ENCODE assay signal across 1 cellular context in the genomic region with DNA sequence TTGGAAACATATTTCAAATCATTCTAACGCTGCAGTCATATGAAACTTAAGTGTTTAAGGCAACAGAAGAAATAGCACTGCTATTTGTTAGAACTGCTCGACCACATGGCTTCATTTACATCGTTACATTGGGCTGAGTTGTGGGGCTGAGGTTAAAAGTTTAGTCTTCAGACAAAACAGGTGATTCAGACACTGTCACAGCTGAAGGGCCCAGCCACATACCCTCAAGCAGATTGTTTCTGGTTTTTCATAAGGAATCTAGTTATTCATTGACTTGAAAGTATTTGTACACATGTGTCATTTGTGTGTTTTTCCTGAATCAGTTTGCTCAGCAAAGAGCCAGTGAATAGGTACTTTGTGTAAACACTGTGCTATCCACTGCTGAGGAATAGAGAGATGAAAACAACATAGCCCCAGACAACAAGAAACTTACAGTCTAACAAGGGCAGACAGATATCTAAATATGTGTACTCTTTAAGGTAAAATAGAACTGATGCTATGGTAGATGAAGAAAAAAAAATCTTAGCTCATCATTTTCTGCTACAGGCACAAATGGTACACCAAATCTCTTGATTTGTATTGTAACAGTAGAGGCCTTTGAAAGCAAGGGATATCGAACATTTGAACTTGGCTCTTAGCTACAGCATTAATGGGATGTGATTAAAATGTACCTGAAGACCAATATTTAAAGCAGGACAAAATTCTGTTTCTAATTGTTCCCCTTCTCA.
TF ChIP-seq lines count a peak whose summit lies in the region.

No MANE protein-coding gene starts in this region.

TF ChIP-seq in HepG2, 621 proteins besides CTCF, POLR2A, EP300 and RAD21 (continued from another document and continues in another):
- TF ChIP-seq, protein P1, sequence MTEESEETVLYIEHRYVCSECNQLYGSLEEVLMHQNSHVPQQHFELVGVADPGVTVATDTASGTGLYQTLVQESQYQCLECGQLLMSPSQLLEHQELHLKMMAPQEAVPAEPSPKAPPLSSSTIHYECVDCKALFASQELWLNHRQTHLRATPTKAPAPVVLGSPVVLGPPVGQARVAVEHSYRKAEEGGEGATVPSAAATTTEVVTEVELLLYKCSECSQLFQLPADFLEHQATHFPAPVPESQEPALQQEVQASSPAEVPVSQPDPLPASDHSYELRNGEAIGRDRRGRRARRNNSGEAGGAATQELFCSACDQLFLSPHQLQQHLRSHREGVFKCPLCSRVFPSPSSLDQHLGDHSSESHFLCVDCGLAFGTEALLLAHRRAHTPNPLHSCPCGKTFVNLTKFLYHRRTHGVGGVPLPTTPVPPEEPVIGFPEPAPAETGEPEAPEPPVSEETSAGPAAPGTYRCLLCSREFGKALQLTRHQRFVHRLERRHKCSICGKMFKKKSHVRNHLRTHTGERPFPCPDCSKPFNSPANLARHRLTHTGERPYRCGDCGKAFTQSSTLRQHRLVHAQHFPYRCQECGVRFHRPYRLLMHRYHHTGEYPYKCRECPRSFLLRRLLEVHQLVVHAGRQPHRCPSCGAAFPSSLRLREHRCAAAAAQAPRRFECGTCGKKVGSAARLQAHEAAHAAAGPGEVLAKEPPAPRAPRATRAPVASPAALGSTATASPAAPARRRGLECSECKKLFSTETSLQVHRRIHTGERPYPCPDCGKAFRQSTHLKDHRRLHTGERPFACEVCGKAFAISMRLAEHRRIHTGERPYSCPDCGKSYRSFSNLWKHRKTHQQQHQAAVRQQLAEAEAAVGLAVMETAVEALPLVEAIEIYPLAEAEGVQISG (CRISPR knock-in tag; IDR thresholded peaks at IDR 0.05), result 0 out of 2 replicates have a peak, but pooled peaks have one; percentile 22
- TF ChIP-seq YEATS2 (CRISPR knock-in tag; IDR thresholded peaks at IDR 0.05; ENCODE audit: borderline replicate concordance) (peak; percentile 64; the same call in 1 of the 2 replicates), ZMYM4 (CRISPR knock-in tag; IDR thresholded peaks at IDR 0.05) (peak; percentile 86), ZNF749 (CRISPR knock-in tag; IDR thresholded peaks at IDR 0.05; ENCODE audit: borderline replicate concordance) (no peak; the same call in 1 of the 2 replicates), MAFF (IDR thresholded peaks at IDR 0.05; ENCODE audit: low read depth, low read length) (peak; percentile 73), JDP2 (CRISPR knock-in tag; IDR thresholded peaks at IDR 0.05; ENCODE audit: borderline replicate concordance) (no peak), HNRNPK (IDR thresholded peaks at IDR 0.05; ENCODE audit: low read depth, low read length, poor library complexity, severe bottlenecking) (no peak), FOXA1 (IDR thresholded peaks at IDR 0.05) (peak; percentile 95), FOXA1 (CRISPR knock-in tag; IDR thresholded peaks at IDR 0.05) (peak; percentile 96), NFRKB (IDR thresholded peaks at IDR 0.05) (no peak), ARNT2 (CRISPR knock-in tag; IDR thresholded peaks at IDR 0.05; ENCODE audit: low read depth) (0 out of 2 replicates have a peak, but pooled peaks have one; percentile 64), ETV5 (CRISPR knock-in tag; IDR thresholded peaks at IDR 0.05; ENCODE audit: borderline replicate concordance) (peak; percentile 68; the same call in 1 of the 2 replicates), ATAD3A (CRISPR knock-in tag; IDR thresholded peaks at IDR 0.05) (no peak), DPF2 (CRISPR knock-in tag; IDR thresholded peaks at IDR 0.05; ENCODE audit: borderline replicate concordance, low read depth) (peak; percentile 85; the same call in 1 of the 2 replicates), CREM (IDR thresholded peaks at IDR 0.05) (peak; percentile 80), CREM (CRISPR knock-in tag; IDR thresholded peaks at IDR 0.05) (no peak), ZNF644 (CRISPR knock-in tag; IDR thresholded peaks at IDR 0.05; ENCODE audit: low read depth) (peak; percentile 52; the same call in 1 of the 2 replicates), KLF11 (CRISPR knock-in tag; IDR thresholded peaks at IDR 0.05) (peak; percentile 86; the same call in 1 of the 2 replicates), FOXJ3 (CRISPR knock-in tag; IDR thresholded peaks at IDR 0.05; ENCODE audit: borderline replicate concordance) (peak; percentile 95; the same call in 1 of the 2 replicates), CAMTA2 (CRISPR knock-in tag; IDR thresholded peaks at IDR 0.05; ENCODE audit: borderline replicate concordance) (no peak), NCOR1 (IDR thresholded peaks at IDR 0.05; ENCODE audit: borderline replicate concordance, low read length) (peak; percentile 75; the same call in 1 of the 2 replicates), ZNF670 (CRISPR knock-in tag; IDR thresholded peaks at IDR 0.05; ENCODE audit: borderline replicate concordance) (0 out of 2 replicates have a peak, but pooled peaks have one; percentile 29), SKI (IDR thresholded peaks at IDR 0.05; ENCODE audit: partially characterized antibody) (peak; percentile 91), ZNF337 (CRISPR knock-in tag; IDR thresholded peaks at IDR 0.05; ENCODE audit: borderline replicate concordance, low read depth) (0 out of 2 replicates have a peak, but pooled peaks have one; percentile 16), SAP130 (CRISPR knock-in tag; IDR thresholded peaks at IDR 0.05; ENCODE audit: low read depth) (peak; percentile 95), HDAC1 (CRISPR knock-in tag; IDR thresholded peaks at IDR 0.05) (peak; percentile 88), TOE1 (CRISPR knock-in tag; IDR thresholded peaks at IDR 0.05) (no peak), CC2D1A (CRISPR knock-in tag; IDR thresholded peaks at IDR 0.05) (0 out of 2 replicates have a peak, but pooled peaks have one; percentile 70)
- TF ChIP-seq, protein P2, sequence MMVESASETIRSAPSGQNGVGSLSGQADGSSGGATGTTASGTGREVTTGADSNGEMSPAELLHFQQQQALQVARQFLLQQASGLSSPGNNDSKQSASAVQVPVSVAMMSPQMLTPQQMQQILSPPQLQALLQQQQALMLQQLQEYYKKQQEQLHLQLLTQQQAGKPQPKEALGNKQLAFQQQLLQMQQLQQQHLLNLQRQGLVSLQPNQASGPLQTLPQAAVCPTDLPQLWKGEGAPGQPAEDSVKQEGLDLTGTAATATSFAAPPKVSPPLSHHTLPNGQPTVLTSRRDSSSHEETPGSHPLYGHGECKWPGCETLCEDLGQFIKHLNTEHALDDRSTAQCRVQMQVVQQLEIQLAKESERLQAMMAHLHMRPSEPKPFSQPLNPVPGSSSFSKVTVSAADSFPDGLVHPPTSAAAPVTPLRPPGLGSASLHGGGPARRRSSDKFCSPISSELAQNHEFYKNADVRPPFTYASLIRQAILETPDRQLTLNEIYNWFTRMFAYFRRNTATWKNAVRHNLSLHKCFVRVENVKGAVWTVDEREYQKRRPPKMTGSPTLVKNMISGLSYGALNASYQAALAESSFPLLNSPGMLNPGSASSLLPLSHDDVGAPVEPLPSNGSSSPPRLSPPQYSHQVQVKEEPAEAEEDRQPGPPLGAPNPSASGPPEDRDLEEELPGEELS (CRISPR knock-in tag; IDR thresholded peaks at IDR 0.05), result peak; percentile 99
- TF ChIP-seq, protein P3, sequence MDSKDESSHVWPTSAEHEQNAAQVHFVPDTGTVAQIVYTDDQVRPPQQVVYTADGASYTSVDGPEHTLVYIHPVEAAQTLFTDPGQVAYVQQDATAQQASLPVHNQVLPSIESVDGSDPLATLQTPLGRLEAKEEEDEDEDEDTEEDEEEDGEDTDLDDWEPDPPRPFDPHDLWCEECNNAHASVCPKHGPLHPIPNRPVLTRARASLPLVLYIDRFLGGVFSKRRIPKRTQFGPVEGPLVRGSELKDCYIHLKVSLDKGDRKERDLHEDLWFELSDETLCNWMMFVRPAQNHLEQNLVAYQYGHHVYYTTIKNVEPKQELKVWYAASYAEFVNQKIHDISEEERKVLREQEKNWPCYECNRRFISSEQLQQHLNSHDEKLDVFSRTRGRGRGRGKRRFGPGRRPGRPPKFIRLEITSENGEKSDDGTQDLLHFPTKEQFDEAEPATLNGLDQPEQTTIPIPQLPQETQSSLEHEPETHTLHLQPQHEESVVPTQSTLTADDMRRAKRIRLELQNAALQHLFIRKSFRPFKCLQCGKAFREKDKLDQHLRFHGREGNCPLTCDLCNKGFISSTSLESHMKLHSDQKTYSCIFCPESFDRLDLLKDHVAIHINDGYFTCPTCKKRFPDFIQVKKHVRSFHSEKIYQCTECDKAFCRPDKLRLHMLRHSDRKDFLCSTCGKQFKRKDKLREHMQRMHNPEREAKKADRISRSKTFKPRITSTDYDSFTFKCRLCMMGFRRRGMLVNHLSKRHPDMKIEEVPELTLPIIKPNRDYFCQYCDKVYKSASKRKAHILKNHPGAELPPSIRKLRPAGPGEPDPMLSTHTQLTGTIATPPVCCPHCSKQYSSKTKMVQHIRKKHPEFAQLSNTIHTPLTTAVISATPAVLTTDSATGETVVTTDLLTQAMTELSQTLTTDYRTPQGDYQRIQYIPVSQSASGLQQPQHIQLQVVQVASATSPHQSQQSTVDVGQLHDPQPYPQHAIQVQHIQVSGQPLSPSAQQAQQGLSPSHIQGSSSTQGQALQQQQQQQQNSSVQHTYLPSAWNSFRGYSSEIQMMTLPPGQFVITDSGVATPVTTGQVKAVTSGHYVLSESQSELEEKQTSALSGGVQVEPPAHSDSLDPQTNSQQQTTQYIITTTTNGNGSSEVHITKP (CRISPR knock-in tag; IDR thresholded peaks at IDR 0.05; ENCODE audit: low read depth), result 0 out of 2 replicates have a peak, but pooled peaks have one; percentile 37
- TF ChIP-seq, protein P4, sequence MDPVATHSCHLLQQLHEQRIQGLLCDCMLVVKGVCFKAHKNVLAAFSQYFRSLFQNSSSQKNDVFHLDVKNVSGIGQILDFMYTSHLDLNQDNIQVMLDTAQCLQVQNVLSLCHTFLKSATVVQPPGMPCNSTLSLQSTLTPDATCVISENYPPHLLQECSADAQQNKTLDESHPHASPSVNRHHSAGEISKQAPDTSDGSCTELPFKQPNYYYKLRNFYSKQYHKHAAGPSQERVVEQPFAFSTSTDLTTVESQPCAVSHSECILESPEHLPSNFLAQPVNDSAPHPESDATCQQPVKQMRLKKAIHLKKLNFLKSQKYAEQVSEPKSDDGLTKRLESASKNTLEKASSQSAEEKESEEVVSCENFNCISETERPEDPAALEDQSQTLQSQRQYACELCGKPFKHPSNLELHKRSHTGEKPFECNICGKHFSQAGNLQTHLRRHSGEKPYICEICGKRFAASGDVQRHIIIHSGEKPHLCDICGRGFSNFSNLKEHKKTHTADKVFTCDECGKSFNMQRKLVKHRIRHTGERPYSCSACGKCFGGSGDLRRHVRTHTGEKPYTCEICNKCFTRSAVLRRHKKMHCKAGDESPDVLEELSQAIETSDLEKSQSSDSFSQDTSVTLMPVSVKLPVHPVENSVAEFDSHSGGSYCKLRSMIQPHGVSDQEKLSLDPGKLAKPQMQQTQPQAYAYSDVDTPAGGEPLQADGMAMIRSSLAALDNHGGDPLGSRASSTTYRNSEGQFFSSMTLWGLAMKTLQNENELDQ (CRISPR knock-in tag; IDR thresholded peaks at IDR 0.05; ENCODE audit: borderline replicate concordance), result no peak
- TF ChIP-seq, protein P5, sequence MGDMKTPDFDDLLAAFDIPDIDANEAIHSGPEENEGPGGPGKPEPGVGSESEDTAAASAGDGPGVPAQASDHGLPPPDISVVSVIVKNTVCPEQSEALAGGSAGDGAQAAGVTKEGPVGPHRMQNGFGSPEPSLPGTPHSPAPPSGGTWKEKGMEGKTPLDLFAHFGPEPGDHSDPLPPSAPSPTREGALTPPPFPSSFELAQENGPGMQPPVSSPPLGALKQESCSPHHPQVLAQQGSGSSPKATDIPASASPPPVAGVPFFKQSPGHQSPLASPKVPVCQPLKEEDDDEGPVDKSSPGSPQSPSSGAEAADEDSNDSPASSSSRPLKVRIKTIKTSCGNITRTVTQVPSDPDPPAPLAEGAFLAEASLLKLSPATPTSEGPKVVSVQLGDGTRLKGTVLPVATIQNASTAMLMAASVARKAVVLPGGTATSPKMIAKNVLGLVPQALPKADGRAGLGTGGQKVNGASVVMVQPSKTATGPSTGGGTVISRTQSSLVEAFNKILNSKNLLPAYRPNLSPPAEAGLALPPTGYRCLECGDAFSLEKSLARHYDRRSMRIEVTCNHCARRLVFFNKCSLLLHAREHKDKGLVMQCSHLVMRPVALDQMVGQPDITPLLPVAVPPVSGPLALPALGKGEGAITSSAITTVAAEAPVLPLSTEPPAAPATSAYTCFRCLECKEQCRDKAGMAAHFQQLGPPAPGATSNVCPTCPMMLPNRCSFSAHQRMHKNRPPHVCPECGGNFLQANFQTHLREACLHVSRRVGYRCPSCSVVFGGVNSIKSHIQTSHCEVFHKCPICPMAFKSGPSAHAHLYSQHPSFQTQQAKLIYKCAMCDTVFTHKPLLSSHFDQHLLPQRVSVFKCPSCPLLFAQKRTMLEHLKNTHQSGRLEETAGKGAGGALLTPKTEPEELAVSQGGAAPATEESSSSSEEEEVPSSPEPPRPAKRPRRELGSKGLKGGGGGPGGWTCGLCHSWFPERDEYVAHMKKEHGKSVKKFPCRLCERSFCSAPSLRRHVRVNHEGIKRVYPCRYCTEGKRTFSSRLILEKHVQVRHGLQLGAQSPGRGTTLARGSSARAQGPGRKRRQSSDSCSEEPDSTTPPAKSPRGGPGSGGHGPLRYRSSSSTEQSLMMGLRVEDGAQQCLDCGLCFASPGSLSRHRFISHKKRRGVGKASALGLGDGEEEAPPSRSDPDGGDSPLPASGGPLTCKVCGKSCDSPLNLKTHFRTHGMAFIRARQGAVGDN (CRISPR knock-in tag; IDR thresholded peaks at IDR 0.05), result no peak
- TF ChIP-seq, protein P6, sequence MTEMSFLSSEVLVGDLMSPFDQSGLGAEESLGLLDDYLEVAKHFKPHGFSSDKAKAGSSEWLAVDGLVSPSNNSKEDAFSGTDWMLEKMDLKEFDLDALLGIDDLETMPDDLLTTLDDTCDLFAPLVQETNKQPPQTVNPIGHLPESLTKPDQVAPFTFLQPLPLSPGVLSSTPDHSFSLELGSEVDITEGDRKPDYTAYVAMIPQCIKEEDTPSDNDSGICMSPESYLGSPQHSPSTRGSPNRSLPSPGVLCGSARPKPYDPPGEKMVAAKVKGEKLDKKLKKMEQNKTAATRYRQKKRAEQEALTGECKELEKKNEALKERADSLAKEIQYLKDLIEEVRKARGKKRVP (CRISPR knock-in tag; IDR thresholded peaks at IDR 0.05), result peak in 1 of 2 experiments; percentile 82; a peak in 1 of 4 replicates
- TF ChIP-seq, protein P7, sequence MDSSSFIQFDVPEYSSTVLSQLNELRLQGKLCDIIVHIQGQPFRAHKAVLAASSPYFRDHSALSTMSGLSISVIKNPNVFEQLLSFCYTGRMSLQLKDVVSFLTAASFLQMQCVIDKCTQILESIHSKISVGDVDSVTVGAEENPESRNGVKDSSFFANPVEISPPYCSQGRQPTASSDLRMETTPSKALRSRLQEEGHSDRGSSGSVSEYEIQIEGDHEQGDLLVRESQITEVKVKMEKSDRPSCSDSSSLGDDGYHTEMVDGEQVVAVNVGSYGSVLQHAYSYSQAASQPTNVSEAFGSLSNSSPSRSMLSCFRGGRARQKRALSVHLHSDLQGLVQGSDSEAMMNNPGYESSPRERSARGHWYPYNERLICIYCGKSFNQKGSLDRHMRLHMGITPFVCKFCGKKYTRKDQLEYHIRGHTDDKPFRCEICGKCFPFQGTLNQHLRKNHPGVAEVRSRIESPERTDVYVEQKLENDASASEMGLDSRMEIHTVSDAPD (CRISPR knock-in tag; IDR thresholded peaks at IDR 0.05), result 0 out of 2 replicates have a peak, but pooled peaks have one; percentile 20
